8 cellular contexts compared by ENCODE assay signal in genomic region chr2:45567974-45568789, GRCh38. TPM values are rescaled to one million over a fixed set of nuclear protein-coding genes. Genes with fewer than 3 reads are reported as not detected.
DNase-seq lines count a peak whose midpoint lies in the region; ATAC-seq, FAIRE-seq and TF ChIP-seq lines count a peak whose summit lies in the region.

No MANE protein-coding gene starts in this region.

- peaks cover 34% of the 10 kb centered on the region for H3K36me3 Mint-ChIP-seq in activated naive CD8-positive, alpha-beta T cell

- H3K4me1 ChIP-seq in lung (ENCODE audit: control insufficient read depth in 2 of 2, insufficient read depth in 2 of 2, low read length in 2 of 2): peaks cover 0 to 2% of the 10 kb centered on the region in 2 donors

- DNase-seq in EH (ENCODE audit: low read depth) (peak; percentile 47), lung (ENCODE audit: low spot score) (no peak), DMS153 treated with DMSO at 0.1 percent for 48 hours (lab: John Stamatoyannopoulos, UW; ENCODE audit: unreplicated experiment) (no peak), frontal cortex (ENCODE audit: low spot score in 2 of 2) (no peak), hepatic stellate cell (ENCODE audit: low spot score) (no peak)

- no peaks in the 10 kb centered on the region for H3K27me3 ChIP-seq in lung (ENCODE audit: control insufficient read depth, insufficient read depth)

- H3K9me3 ChIP-seq in lung (ENCODE audit: control insufficient read depth in 2 of 2, insufficient read depth in 1 of 2, low read length in 1 of 2): no peaks in the 10 kb centered on the region

- ATAC-seq in GM21367 (IDR thresholded peaks at IDR 0.05; ENCODE audit: unreplicated experiment): peak; percentile 88
- ATAC-seq in HG03558 (IDR thresholded peaks at IDR 0.05; ENCODE audit: extremely low read depth, unreplicated experiment): peak; percentile 67
- ATAC-seq in lung (ENCODE audit: insufficient read depth, low FRiP score): peak; percentile 72

- H3K27me3 Mint-ChIP-seq in activated naive CD8-positive, alpha-beta T cell: no peaks in the 10 kb centered on the region

- H3K9me3 Mint-ChIP-seq in activated naive CD8-positive, alpha-beta T cell (ENCODE audit: low read depth): no peaks in the 10 kb centered on the region

- peak overlapping the region; percentile 94 for H3K27ac Mint-ChIP-seq in activated naive CD8-positive, alpha-beta T cell

- peaks cover 0 to 3% of the 10 kb centered on the region in 2 donors for H3K36me3 ChIP-seq in lung (ENCODE audit: control insufficient read depth in 2 of 2, insufficient read depth in 2 of 2, low read length in 2 of 2)

- peak overlapping the region; percentile 94 for H3K4me3 Mint-ChIP-seq in activated naive CD8-positive, alpha-beta T cell

- H3K27ac ChIP-seq in lung (ENCODE audit: low read depth in 1 of 2, low read length in 1 of 2): no peak overlapping the region

- no peak for TF ChIP-seq CTCF in lung (IDR thresholded peaks at IDR 0.05; ENCODE audit: control extremely low read depth, extremely low read depth)

- whole genome bisulfite sequencing in lung, 2 donors: 32 to 45% methylated on average over 5 of the region's 5 CpGs

- FAIRE-seq in frontal cortex (lab: Jason Lieb, UNC): no peak

- H3K4me3 ChIP-seq in lung: no peak overlapping the region

- H3K4me1 Mint-ChIP-seq in activated naive CD8-positive, alpha-beta T cell (ENCODE audit: low read depth): peaks cover 41% of the 10 kb centered on the region

RNA-seq across cellular contexts. Expression of gene SRBD1, which starts 42.9 kb away (rescaled TPM):
- 10 to 100 TPM; 14.8 to 30.6 TPM for total RNA-seq in lung
- polyA plus RNA-seq in lung: 1 to 10 TPM; 5.6 to 8.1 TPM
- total RNA-seq in frontal cortex: 69.3 TPM
